Comparison of ENCODE assay signal across 1 cellular context in genomic region chr6:13412639-13413465, GRCh38.
A peak's percentile ranks its signal among the peaks of the same experiment; 100 is the strongest.
TF ChIP-seq lines count a peak whose summit lies in the region.

No MANE protein-coding gene starts in this region.

TF ChIP-seq in HepG2, 621 proteins besides CTCF, POLR2A, EP300 and RAD21 (continued from another document and continues in another):
- no peak for TF ChIP-seq ZXDC (CRISPR knock-in tag; IDR thresholded peaks at IDR 0.05)
- TF ChIP-seq ARID2 (CRISPR knock-in tag; IDR thresholded peaks at IDR 0.05; ENCODE audit: borderline replicate concordance): no peak
- no peak for TF ChIP-seq FOXA1 (IDR thresholded peaks at IDR 0.05)
- no peak for TF ChIP-seq FOXA1 (CRISPR knock-in tag; IDR thresholded peaks at IDR 0.05)
- TF ChIP-seq POGZ (CRISPR knock-in tag; IDR thresholded peaks at IDR 0.05): peak; percentile 12; the same call in 1 of the 2 replicates
- TF ChIP-seq ZNF235 (CRISPR knock-in tag; IDR thresholded peaks at IDR 0.05; ENCODE audit: borderline replicate concordance): peak; percentile 66; the same call in 1 of the 2 replicates
- TF ChIP-seq HINFP (CRISPR knock-in tag; IDR thresholded peaks at IDR 0.05; ENCODE audit: low read depth): peak; percentile 77; the same call in 1 of the 2 replicates
- 0 out of 2 replicates have a peak, but pooled peaks have one; percentile 19 for TF ChIP-seq ZNF230 (CRISPR knock-in tag; IDR thresholded peaks at IDR 0.05)
- TF ChIP-seq YY1 (IDR thresholded peaks at IDR 0.05; ENCODE audit: insufficient read depth, insufficient replicate concordance, low read depth, low read length): no peak
- no peak for TF ChIP-seq THYN1 (CRISPR knock-in tag; IDR thresholded peaks at IDR 0.05; ENCODE audit: borderline replicate concordance, low read depth)
- peak; percentile 55; the same call in 1 of the 2 replicates for TF ChIP-seq GATAD2A (CRISPR knock-in tag; IDR thresholded peaks at IDR 0.05)
- TF ChIP-seq AHDC1 (CRISPR knock-in tag; IDR thresholded peaks at IDR 0.05; ENCODE audit: borderline replicate concordance): no peak
- TF ChIP-seq ZNF567 (CRISPR knock-in tag; IDR thresholded peaks at IDR 0.05; ENCODE audit: borderline replicate concordance): no peak
- no peak for TF ChIP-seq ZNF607 (CRISPR knock-in tag; IDR thresholded peaks at IDR 0.05; ENCODE audit: borderline replicate concordance)
- TF ChIP-seq, protein P1, sequence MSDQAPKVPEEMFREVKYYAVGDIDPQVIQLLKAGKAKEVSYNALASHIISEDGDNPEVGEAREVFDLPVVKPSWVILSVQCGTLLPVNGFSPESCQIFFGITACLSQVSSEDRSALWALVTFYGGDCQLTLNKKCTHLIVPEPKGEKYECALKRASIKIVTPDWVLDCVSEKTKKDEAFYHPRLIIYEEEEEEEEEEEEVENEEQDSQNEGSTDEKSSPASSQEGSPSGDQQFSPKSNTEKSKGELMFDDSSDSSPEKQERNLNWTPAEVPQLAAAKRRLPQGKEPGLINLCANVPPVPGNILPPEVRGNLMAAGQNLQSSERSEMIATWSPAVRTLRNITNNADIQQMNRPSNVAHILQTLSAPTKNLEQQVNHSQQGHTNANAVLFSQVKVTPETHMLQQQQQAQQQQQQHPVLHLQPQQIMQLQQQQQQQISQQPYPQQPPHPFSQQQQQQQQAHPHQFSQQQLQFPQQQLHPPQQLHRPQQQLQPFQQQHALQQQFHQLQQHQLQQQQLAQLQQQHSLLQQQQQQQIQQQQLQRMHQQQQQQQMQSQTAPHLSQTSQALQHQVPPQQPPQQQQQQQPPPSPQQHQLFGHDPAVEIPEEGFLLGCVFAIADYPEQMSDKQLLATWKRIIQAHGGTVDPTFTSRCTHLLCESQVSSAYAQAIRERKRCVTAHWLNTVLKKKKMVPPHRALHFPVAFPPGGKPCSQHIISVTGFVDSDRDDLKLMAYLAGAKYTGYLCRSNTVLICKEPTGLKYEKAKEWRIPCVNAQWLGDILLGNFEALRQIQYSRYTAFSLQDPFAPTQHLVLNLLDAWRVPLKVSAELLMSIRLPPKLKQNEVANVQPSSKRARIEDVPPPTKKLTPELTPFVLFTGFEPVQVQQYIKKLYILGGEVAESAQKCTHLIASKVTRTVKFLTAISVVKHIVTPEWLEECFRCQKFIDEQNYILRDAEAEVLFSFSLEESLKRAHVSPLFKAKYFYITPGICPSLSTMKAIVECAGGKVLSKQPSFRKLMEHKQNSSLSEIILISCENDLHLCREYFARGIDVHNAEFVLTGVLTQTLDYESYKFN (CRISPR knock-in tag; conservative IDR thresholded peaks at IDR 0.05): 0 out of 2 replicates have a peak, but pooled peaks have one; percentile 44
- no peak for TF ChIP-seq ZNF20 (CRISPR knock-in tag; IDR thresholded peaks at IDR 0.05)
- no peak for TF ChIP-seq TERF1 (CRISPR knock-in tag; IDR thresholded peaks at IDR 0.05)
- no peak for TF ChIP-seq ZBTB7A (CRISPR knock-in tag; IDR thresholded peaks at IDR 0.05)
- TF ChIP-seq, protein P2, sequence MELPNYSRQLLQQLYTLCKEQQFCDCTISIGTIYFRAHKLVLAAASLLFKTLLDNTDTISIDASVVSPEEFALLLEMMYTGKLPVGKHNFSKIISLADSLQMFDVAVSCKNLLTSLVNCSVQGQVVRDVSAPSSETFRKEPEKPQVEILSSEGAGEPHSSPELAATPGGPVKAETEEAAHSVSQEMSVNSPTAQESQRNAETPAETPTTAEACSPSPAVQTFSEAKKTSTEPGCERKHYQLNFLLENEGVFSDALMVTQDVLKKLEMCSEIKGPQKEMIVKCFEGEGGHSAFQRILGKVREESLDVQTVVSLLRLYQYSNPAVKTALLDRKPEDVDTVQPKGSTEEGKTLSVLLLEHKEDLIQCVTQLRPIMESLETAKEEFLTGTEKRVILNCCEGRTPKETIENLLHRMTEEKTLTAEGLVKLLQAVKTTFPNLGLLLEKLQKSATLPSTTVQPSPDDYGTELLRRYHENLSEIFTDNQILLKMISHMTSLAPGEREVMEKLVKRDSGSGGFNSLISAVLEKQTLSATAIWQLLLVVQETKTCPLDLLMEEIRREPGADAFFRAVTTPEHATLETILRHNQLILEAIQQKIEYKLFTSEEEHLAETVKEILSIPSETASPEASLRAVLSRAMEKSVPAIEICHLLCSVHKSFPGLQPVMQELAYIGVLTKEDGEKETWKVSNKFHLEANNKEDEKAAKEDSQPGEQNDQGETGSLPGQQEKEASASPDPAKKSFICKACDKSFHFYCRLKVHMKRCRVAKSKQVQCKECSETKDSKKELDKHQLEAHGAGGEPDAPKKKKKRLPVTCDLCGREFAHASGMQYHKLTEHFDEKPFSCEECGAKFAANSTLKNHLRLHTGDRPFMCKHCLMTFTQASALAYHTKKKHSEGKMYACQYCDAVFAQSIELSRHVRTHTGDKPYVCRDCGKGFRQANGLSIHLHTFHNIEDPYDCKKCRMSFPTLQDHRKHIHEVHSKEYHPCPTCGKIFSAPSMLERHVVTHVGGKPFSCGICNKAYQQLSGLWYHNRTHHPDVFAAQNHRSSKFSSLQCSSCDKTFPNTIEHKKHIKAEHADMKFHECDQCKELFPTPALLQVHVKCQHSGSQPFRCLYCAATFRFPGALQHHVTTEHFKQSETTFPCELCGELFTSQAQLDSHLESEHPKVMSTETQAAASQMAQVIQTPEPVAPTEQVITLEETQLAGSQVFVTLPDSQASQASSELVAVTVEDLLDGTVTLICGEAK (IDR thresholded peaks at IDR 0.05): no peak
- TF ChIP-seq, protein P2 (CRISPR knock-in tag; IDR thresholded peaks at IDR 0.05): no peak
- TF ChIP-seq KLF9 (CRISPR knock-in tag; IDR thresholded peaks at IDR 0.05; ENCODE audit: low read depth): no peak
- no peak for TF ChIP-seq ZNF782 (CRISPR knock-in tag; IDR thresholded peaks at IDR 0.05; ENCODE audit: borderline replicate concordance)
